ENCODE assay signal across 17 cellular contexts in the genomic region with DNA sequence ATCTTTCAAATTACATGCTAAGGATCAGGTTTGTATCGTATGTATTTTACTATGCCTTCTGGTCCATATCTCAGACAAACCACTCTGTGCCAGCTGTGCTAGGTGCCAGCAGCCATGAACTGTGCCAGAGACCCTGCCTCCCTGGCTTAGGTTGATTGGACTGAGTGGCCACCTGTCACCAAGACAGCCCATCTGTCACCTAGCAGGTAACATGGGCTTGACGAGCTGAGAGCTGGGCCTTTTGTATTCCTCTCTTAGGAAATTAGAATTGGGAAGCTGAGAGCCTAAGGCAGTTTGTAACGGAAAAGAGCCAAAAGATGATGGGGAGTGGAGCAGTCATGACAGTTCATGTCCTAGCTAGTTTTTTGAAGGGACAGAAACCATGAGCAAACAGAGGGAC. TPM values are rescaled to one million over a fixed set of nuclear protein-coding genes. Genes with fewer than 3 reads are reported as not detected.
A peak's percentile ranks its signal among the peaks of the same experiment; 100 is the strongest.
DNase-seq lines count a peak whose midpoint lies in the region; ATAC-seq and TF ChIP-seq lines count a peak whose summit lies in the region.
"Had no signal": no experiment of that assay in that cellular context is flagged by ENCODE, and none has a peak within 500 bp of the region (broad histone marks: within the 10 kb centered on the region; RNA-seq: fewer than 3 reads in every experiment).

No MANE protein-coding gene starts in this region.

- DNase-seq in G401 (ENCODE audit: low spot score) (peak; percentile 87), NCI-H2081 (lab: John Stamatoyannopoulos, UW) (peak; percentile 61 to 85), WERI-Rb-1 (peak; percentile 78), nephron progenitor cell (no peak), COLO668 (lab: John Stamatoyannopoulos, UW; ENCODE audit: unreplicated experiment) (no peak), inferior parietal cortex (ENCODE audit: extremely low spot score) (no peak)
- DNase-seq in CD8-positive, alpha-beta memory T cell = no peak
- DNase-seq: activated CD4-positive, alpha-beta memory T cell treated with anti-CD3 and anti-CD28 coated beads, Interleukin-2, amount 10 ng/mL, durations not matched to agents 7 days and 5 days; activated T-cell treated with anti-CD3 and anti-CD28 coated beads, Interleukin-2, amount 50 U/mL, for 48 hours; head of caudate nucleus; trophoblast cell had no signal

- H3K4me3 Mint-ChIP-seq in nephron progenitor cell = no peak overlapping the region
- no peak overlapping the region for H3K4me3 Mint-ChIP-seq in CD8-positive, alpha-beta memory T cell
- H3K4me3 Mint-ChIP-seq: activated CD4-positive, alpha-beta memory T cell treated with anti-CD3 and anti-CD28 coated beads, Interleukin-2, amount 10 ng/mL, durations not matched to agents 7 days and 5 days; nephron; stimulated activated effector memory CD8-positive, alpha-beta T cell treated with anti-CD3 and anti-CD28 coated beads, Interleukin-12 subunit alpha, Interleukin-12 subunit beta, amount 100 ng/mL, for 72 hours had no signal

- H3K27ac ChIP-seq in WERI-Rb-1 = peak overlapping the region; percentile 82
- H3K27ac ChIP-seq in CD8-positive, alpha-beta memory T cell (ENCODE audit: low read depth, low read length) = no peak overlapping the region
- H3K27ac ChIP-seq: breast epithelium, RWPE1 had no signal

- no peaks in the 10 kb centered on the region for H3K9me3 Mint-ChIP-seq in nephron progenitor cell
- H3K9me3 Mint-ChIP-seq in CD8-positive, alpha-beta memory T cell = no peaks in the 10 kb centered on the region
- H3K9me3 Mint-ChIP-seq: activated CD4-positive, alpha-beta memory T cell treated with anti-CD3 and anti-CD28 coated beads, Interleukin-2, amount 10 ng/mL, durations not matched to agents 7 days and 5 days; nephron; stimulated activated effector memory CD8-positive, alpha-beta T cell treated with anti-CD3 and anti-CD28 coated beads, Interleukin-12 subunit alpha, Interleukin-12 subunit beta, amount 100 ng/mL, for 72 hours had no signal

- H3K36me3 ChIP-seq in WERI-Rb-1 = no peaks in the 10 kb centered on the region
- H3K36me3 ChIP-seq in CD8-positive, alpha-beta memory T cell (ENCODE audit: insufficient read depth, low read length) = no peaks in the 10 kb centered on the region
- H3K36me3 ChIP-seq: breast epithelium, HAP-1 had no signal

- CTCF ChIA-PET in CD8-positive, alpha-beta memory T cell (lab: Charles Lee) = no interaction called here

- no peaks in the 10 kb centered on the region for H3K9me3 ChIP-seq in WERI-Rb-1 (ENCODE audit: severe bottlenecking)
- H3K9me3 ChIP-seq in CD8-positive, alpha-beta memory T cell (ENCODE audit: low read length) = no peaks in the 10 kb centered on the region
- H3K9me3 ChIP-seq: breast epithelium, HAP-1 had no signal

- TF ChIP-seq CTCF in WERI-Rb-1 (IDR thresholded peaks at IDR 0.05; ENCODE audit: low read depth, low read length) = no peak
- TF ChIP-seq CTCF in nephron progenitor cell (IDR thresholded peaks at IDR 0.05) = no peak

- peaks cover 10% of the 10 kb centered on the region for H3K36me3 Mint-ChIP-seq in nephron progenitor cell (ENCODE audit: low read depth)
- peaks cover 0 to 10% (median 4%) of the 10 kb centered on the region in 3 donors for H3K36me3 Mint-ChIP-seq in CD8-positive, alpha-beta memory T cell
- H3K36me3 Mint-ChIP-seq: stimulated activated effector memory CD8-positive, alpha-beta T cell treated with anti-CD3 and anti-CD28 coated beads, Interleukin-12 subunit alpha, Interleukin-12 subunit beta, amount 100 ng/mL, for 72 hours had no signal

- no peaks in the 10 kb centered on the region for H3K27me3 ChIP-seq in WERI-Rb-1 (ENCODE audit: insufficient read depth, low read depth, severe bottlenecking)
- no peaks in the 10 kb centered on the region for H3K27me3 ChIP-seq in CD8-positive, alpha-beta memory T cell (ENCODE audit: insufficient read depth, low read length, poor library complexity, severe bottlenecking)

- POLR2A ChIA-PET in CD8-positive, alpha-beta memory T cell (lab: Charles Lee) = no interaction called here

- peak overlapping the region; percentile 27 for H3K4me3 ChIP-seq in WERI-Rb-1 (ENCODE audit: low read depth, low read length)
- H3K4me3 ChIP-seq in CD8-positive, alpha-beta memory T cell (ENCODE audit: low read length) = no peak overlapping the region
- H3K4me3 ChIP-seq: breast epithelium, HAP-1 had no signal

- H3K27ac Mint-ChIP-seq in nephron progenitor cell = peak overlapping the region; percentile 10
- H3K27ac Mint-ChIP-seq in CD8-positive, alpha-beta memory T cell = peak overlapping the region in 1 of 8 donors; percentile 2
- H3K27ac Mint-ChIP-seq: activated CD4-positive, alpha-beta memory T cell treated with anti-CD3 and anti-CD28 coated beads, Interleukin-2, amount 10 ng/mL, durations not matched to agents 7 days and 5 days had no signal

- no peaks in the 10 kb centered on the region for H3K27me3 Mint-ChIP-seq in nephron progenitor cell (ENCODE audit: low read depth, poor library complexity)
- H3K27me3 Mint-ChIP-seq in CD8-positive, alpha-beta memory T cell = no peaks in the 10 kb centered on the region
- H3K27me3 Mint-ChIP-seq: activated CD4-positive, alpha-beta memory T cell treated with anti-CD3 and anti-CD28 coated beads, Interleukin-2, amount 10 ng/mL, durations not matched to agents 7 days and 5 days had no signal

- H3K4me1 Mint-ChIP-seq in nephron progenitor cell = peaks cover 39% of the 10 kb centered on the region
- H3K4me1 Mint-ChIP-seq in CD8-positive, alpha-beta memory T cell = peaks cover 16 to 42% (median 31%) of the 10 kb centered on the region in 3 donors

- no peaks in the 10 kb centered on the region for H3K4me1 ChIP-seq in CD8-positive, alpha-beta memory T cell (ENCODE audit: insufficient read depth, low read length)
- H3K4me1 ChIP-seq: breast epithelium had no signal

- ATAC-seq in GM19351 (IDR thresholded peaks at IDR 0.05; ENCODE audit: unreplicated experiment) = no peak
- ATAC-seq: stimulated activated effector memory CD8-positive, alpha-beta T cell treated with anti-CD3 and anti-CD28 coated beads, Interleukin-12 subunit alpha, Interleukin-12 subunit beta, amount 100 ng/mL, for 72 hours had no signal

- in situ Hi-C loops in G401 (cut with HindIII; ENCODE audit: low sequenced_read_pairs) = no loop called here

RNA-seq across cellular contexts. Expression of a gene that starts 42.5 kb away (rescaled TPM):
- total RNA-seq in G401 (2014; rRNA removed; shearing (Covaris generic)) = 5.9 and 7.0 TPM in 2 replicates
- total RNA-seq in CD8-positive, alpha-beta memory T cell = 10 to 100 TPM; 11.6 to 13.2 TPM
- polyA plus RNA-seq in CD8-positive, alpha-beta memory T cell = 3.2 TPM

Comparison
In these comparisons a context has a peak if more than half of its experiments do, and no peak if none do; other contexts are left out.
1. DNase-seq: peak in G401 (single experiment), NCI-H2081 (2 of 2) and WERI-Rb-1 (single experiment); none in nephron progenitor cell (single experiment), COLO668 (single experiment), CD8-positive, alpha-beta memory T cell (0 of 5) and inferior parietal cortex (single experiment).